1 cellular context compared by ENCODE assay signal in genomic region chr14:54773171-54774006, GRCh38.
TF ChIP-seq lines count a peak whose summit lies in the region.

No MANE protein-coding gene starts in this region.

TF ChIP-seq in K562, 482 proteins besides CTCF, POLR2A, EP300 and RAD21 (continued from another document and continues in another):
- TF ChIP-seq, protein P1, sequence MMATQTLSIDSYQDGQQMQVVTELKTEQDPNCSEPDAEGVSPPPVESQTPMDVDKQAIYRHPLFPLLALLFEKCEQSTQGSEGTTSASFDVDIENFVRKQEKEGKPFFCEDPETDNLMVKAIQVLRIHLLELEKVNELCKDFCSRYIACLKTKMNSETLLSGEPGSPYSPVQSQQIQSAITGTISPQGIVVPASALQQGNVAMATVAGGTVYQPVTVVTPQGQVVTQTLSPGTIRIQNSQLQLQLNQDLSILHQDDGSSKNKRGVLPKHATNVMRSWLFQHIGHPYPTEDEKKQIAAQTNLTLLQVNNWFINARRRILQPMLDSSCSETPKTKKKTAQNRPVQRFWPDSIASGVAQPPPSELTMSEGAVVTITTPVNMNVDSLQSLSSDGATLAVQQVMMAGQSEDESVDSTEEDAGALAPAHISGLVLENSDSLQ (IDR thresholded peaks at IDR 0.05) = peak; percentile 45
- no peak for TF ChIP-seq ZNF639 (CRISPR knock-in tag; conservative IDR thresholded peaks at IDR 0.05 in 1 of 2, IDR thresholded peaks at IDR 0.05 in 1 of 2)
- TF ChIP-seq JUND (IDR thresholded peaks at IDR 0.05; ENCODE audit: borderline replicate concordance, low read depth, low read length) = peak; percentile 87
- peak; percentile 85; the same call in 2 of the 3 replicates for TF ChIP-seq JUND (tag; IDR thresholded peaks at IDR 0.05; ENCODE audit: borderline replicate concordance, low read depth, low read length)
- TF ChIP-seq SETDB1 (IDR thresholded peaks at IDR 0.05; ENCODE audit: low read length) = no peak
- TF ChIP-seq HNRNPLL (IDR thresholded peaks at IDR 0.05; ENCODE audit: low read depth, low read length, poor library complexity, severe bottlenecking) = no peak
- TF ChIP-seq PHF20 (IDR thresholded peaks at IDR 0.05; ENCODE audit: partially characterized antibody) = no peak
- no peak for TF ChIP-seq GTF3C2 (IDR thresholded peaks at IDR 0.05; ENCODE audit: borderline replicate concordance, extremely low read depth, insufficient read length)
- TF ChIP-seq CLOCK (CRISPR knock-in tag; IDR thresholded peaks at IDR 0.05; ENCODE audit: borderline replicate concordance) = no peak
- TF ChIP-seq, protein P2, sequence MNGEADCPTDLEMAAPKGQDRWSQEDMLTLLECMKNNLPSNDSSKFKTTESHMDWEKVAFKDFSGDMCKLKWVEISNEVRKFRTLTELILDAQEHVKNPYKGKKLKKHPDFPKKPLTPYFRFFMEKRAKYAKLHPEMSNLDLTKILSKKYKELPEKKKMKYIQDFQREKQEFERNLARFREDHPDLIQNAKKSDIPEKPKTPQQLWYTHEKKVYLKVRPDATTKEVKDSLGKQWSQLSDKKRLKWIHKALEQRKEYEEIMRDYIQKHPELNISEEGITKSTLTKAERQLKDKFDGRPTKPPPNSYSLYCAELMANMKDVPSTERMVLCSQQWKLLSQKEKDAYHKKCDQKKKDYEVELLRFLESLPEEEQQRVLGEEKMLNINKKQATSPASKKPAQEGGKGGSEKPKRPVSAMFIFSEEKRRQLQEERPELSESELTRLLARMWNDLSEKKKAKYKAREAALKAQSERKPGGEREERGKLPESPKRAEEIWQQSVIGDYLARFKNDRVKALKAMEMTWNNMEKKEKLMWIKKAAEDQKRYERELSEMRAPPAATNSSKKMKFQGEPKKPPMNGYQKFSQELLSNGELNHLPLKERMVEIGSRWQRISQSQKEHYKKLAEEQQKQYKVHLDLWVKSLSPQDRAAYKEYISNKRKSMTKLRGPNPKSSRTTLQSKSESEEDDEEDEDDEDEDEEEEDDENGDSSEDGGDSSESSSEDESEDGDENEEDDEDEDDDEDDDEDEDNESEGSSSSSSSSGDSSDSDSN (IDR thresholded peaks at IDR 0.05; ENCODE audit: borderline replicate concordance in 1 of 2, low read depth in 2 of 2, low read length in 2 of 2) = no peak
- TF ChIP-seq PRMT5 (CRISPR knock-in tag; IDR thresholded peaks at IDR 0.05) = no peak
- TF ChIP-seq RBM39 (optimal IDR thresholded peaks at IDR 0.05; ENCODE audit: low read depth, low read length) = no peak
- TF ChIP-seq ZNF274 (IDR thresholded peaks at IDR 0.05; ENCODE audit: borderline replicate concordance, low read depth, low read length) = no peak
- TF ChIP-seq KAT8 (IDR thresholded peaks at IDR 0.05; ENCODE audit: low read depth) = no peak
- no peak for TF ChIP-seq GATAD2A (IDR thresholded peaks at IDR 0.05)
- TF ChIP-seq MECOM (CRISPR knock-in tag; IDR thresholded peaks at IDR 0.05) = no peak
- TF ChIP-seq E2F1 (CRISPR knock-in tag; IDR thresholded peaks at IDR 0.05) = no peak
- TF ChIP-seq NELFE (IDR thresholded peaks at IDR 0.05; ENCODE audit: insufficient read depth, insufficient read length) = no peak
- TF ChIP-seq BHLHE40 (IDR thresholded peaks at IDR 0.05; ENCODE audit: low read length) = peak; percentile 95
- TF ChIP-seq ZNF165 (CRISPR knock-in tag; IDR thresholded peaks at IDR 0.05; ENCODE audit: borderline replicate concordance) = no peak
- 0 out of 2 replicates have a peak, but pooled peaks have one; percentile 39 for TF ChIP-seq KLF16 (IDR thresholded peaks at IDR 0.05)
- TF ChIP-seq ELF1 (tag; IDR thresholded peaks at IDR 0.05) = peak; percentile 45; the same call in 1 of the 2 replicates
- TF ChIP-seq BRD9 (IDR thresholded peaks at IDR 0.05; ENCODE audit: low read depth, partially characterized antibody) = peak; percentile 64
- TF ChIP-seq, protein P3, sequence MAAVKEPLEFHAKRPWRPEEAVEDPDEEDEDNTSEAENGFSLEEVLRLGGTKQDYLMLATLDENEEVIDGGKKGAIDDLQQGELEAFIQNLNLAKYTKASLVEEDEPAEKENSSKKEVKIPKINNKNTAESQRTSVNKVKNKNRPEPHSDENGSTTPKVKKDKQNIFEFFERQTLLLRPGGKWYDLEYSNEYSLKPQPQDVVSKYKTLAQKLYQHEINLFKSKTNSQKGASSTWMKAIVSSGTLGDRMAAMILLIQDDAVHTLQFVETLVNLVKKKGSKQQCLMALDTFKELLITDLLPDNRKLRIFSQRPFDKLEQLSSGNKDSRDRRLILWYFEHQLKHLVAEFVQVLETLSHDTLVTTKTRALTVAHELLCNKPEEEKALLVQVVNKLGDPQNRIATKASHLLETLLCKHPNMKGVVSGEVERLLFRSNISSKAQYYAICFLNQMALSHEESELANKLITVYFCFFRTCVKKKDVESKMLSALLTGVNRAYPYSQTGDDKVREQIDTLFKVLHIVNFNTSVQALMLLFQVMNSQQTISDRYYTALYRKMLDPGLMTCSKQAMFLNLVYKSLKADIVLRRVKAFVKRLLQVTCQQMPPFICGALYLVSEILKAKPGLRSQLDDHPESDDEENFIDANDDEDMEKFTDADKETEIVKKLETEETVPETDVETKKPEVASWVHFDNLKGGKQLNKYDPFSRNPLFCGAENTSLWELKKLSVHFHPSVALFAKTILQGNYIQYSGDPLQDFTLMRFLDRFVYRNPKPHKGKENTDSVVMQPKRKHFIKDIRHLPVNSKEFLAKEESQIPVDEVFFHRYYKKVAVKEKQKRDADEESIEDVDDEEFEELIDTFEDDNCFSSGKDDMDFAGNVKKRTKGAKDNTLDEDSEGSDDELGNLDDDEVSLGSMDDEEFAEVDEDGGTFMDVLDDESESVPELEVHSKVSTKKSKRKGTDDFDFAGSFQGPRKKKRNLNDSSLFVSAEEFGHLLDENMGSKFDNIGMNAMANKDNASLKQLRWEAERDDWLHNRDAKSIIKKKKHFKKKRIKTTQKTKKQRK (IDR thresholded peaks at IDR 0.05; ENCODE audit: borderline replicate concordance, low read depth, low read length) = no peak
- no peak for TF ChIP-seq HDAC8 (tag; IDR thresholded peaks at IDR 0.05)
- no peak for TF ChIP-seq NCOA6 (IDR thresholded peaks at IDR 0.05)
- no peak for TF ChIP-seq GTF2F1 (IDR thresholded peaks at IDR 0.05; ENCODE audit: low read depth, low read length)
- TF ChIP-seq ZNF76 (CRISPR knock-in tag; IDR thresholded peaks at IDR 0.05; ENCODE audit: borderline replicate concordance) = no peak
- TF ChIP-seq NFE2L1 (tag; IDR thresholded peaks at IDR 0.05; ENCODE audit: borderline replicate concordance, low read depth) = no peak
- TF ChIP-seq ZNF77 (CRISPR knock-in tag; IDR thresholded peaks at IDR 0.05) = no peak
- no peak for TF ChIP-seq BRF2 (IDR thresholded peaks at IDR 0.05; ENCODE audit: borderline replicate concordance, insufficient read depth, insufficient read length)
